In genomic region chr9:88767504-88767790, GRCh38 we compare ENCODE assay signal across 21 cellular contexts.
DNase-seq lines count a peak whose midpoint lies in the region; ATAC-seq, FAIRE-seq and TF ChIP-seq lines count a peak whose summit lies in the region.
"Had no signal": no experiment of that assay in that cellular context is flagged by ENCODE, and none has a peak within 500 bp of the region (broad histone marks: within the 10 kb centered on the region; RNA-seq: fewer than 3 reads in every experiment).

No MANE protein-coding gene starts in this region.

- CTCF ChIA-PET in A549 (lab: Yijun Ruan, JAX): no interaction called here

- H4K8ac ChIP-seq in mesenchymal stem cell (ENCODE audit: low read length): no peak overlapping the region

- no peaks in the 10 kb centered on the region for H3K79me2 ChIP-seq in Karpas-422 (ENCODE audit: low read length)

- peak overlapping the region; percentile 52 for H3K4me2 ChIP-seq in A549
- no peak overlapping the region for H3K4me2 ChIP-seq in Karpas-422 (ENCODE audit: low read depth, low read length, poor library complexity, severe bottlenecking)
- H3K4me2 ChIP-seq in mesenchymal stem cell (ENCODE audit: low read length, poor library complexity, severe bottlenecking): no peak overlapping the region
- H3K4me2 ChIP-seq: GM23338 had no signal

- FAIRE-seq in A549 (lab: Jason Lieb, UNC): no peak
- FAIRE-seq: A204.1, G401.6, GM12892, GM19239 had no signal

- H3K27me3 ChIP-seq in Karpas-422 (ENCODE audit: low read length) (no peaks in the 10 kb centered on the region), brain microvascular endothelial cell (replicated peaks) (no peaks in the 10 kb centered on the region), mesenchymal stem cell (ENCODE audit: control insufficient read depth in 1 of 2, insufficient read depth in 1 of 2, low read length in 2 of 2) (no peaks in the 10 kb centered on the region)

- H2BK5ac ChIP-seq in mesenchymal stem cell (ENCODE audit: low read depth, low read length, poor library complexity, severe bottlenecking): no peak overlapping the region

- H3K4ac ChIP-seq in mesenchymal stem cell (ENCODE audit: low read depth in 1 of 2, low read length in 2 of 2): no peak overlapping the region

- no peak overlapping the region for H3K23ac ChIP-seq in mesenchymal stem cell (ENCODE audit: low read length in 2 of 2)

- no peak overlapping the region for H4K91ac ChIP-seq in mesenchymal stem cell (ENCODE audit: low read length)

- no peak overlapping the region for H3K14ac ChIP-seq in mesenchymal stem cell (ENCODE audit: low read length in 2 of 2)

- no peaks in the 10 kb centered on the region for H3K79me1 ChIP-seq in mesenchymal stem cell (replicated peaks; ENCODE audit: low read length, poor library complexity, severe bottlenecking)

- H3K18ac ChIP-seq in mesenchymal stem cell (ENCODE audit: low read depth in 1 of 2, low read length in 2 of 2): no peak overlapping the region

- H3K4me1 ChIP-seq in A549: peaks cover 31% of the 10 kb centered on the region
- no peaks in the 10 kb centered on the region for H3K4me1 ChIP-seq in Karpas-422 (ENCODE audit: low read length)
- H3K4me1 ChIP-seq in mesenchymal stem cell (ENCODE audit: control insufficient read depth, insufficient read depth, low read depth, low read length): no peaks in the 10 kb centered on the region
- H3K4me1 ChIP-seq: SJCRH30 had no signal

- H3K27ac ChIP-seq in A549 (peak overlapping the region; percentile 56 to 64; a peak in 5 of 6 replicates), Karpas-422 (ENCODE audit: low read length) (no peak overlapping the region), brain microvascular endothelial cell (peak overlapping the region; percentile 97), mesenchymal stem cell (ENCODE audit: low read length, poor library complexity, severe bottlenecking) (no peak overlapping the region)
- H3K27ac ChIP-seq: HL-60, SJCRH30 had no signal

- TF ChIP-seq RAD21 in A549 (conservative IDR thresholded peaks at IDR 0.05 in 1 of 2, IDR thresholded peaks at IDR 0.05 in 1 of 2): no peak

- H2BK120ac ChIP-seq in mesenchymal stem cell (ENCODE audit: low read depth, low read length): no peak overlapping the region

- H3K9ac ChIP-seq in Karpas-422 (ENCODE audit: low read length): no peak overlapping the region
- peak overlapping the region; percentile 48 for H3K9ac ChIP-seq in mesenchymal stem cell (ENCODE audit: low read length)

- no peak overlapping the region for H3K4me3 ChIP-seq in A549
- no peak overlapping the region for H3K4me3 ChIP-seq in Karpas-422 (ENCODE audit: low read length)
- no peak overlapping the region for H3K4me3 ChIP-seq in brain microvascular endothelial cell (ENCODE audit: low read depth, low read length)
- no peak overlapping the region for H3K4me3 ChIP-seq in mesenchymal stem cell (ENCODE audit: insufficient read depth in 1 of 2, low read depth in 1 of 2, low read length in 2 of 2)
- H3K4me3 ChIP-seq: GM23338, SJCRH30 had no signal

- TF ChIP-seq CTCF in A549 (IDR thresholded peaks at IDR 0.05) (no peak), brain microvascular endothelial cell (IDR thresholded peaks at IDR 0.05; ENCODE audit: low read depth, low read length, missing control alignments) (no peak)

- TF ChIP-seq EP300 in A549 (IDR thresholded peaks at IDR 0.05): no peak

- in situ Hi-C loops in brain microvascular endothelial cell (cut with HindIII; ENCODE audit: low pct_ligation_motif_present, low sequenced_read_pairs): no loop called here

- no peaks in the 10 kb centered on the region for H4K20me1 ChIP-seq in Karpas-422 (ENCODE audit: insufficient read depth, low read depth, low read length)

- no peak overlapping the region for H2BK12ac ChIP-seq in mesenchymal stem cell (ENCODE audit: low read length in 2 of 2)

- H3K9me3 ChIP-seq in A549 (peaks cover 12% of the 10 kb centered on the region; the same call in 1 of the 3 replicates), Karpas-422 (ENCODE audit: low read length) (no peaks in the 10 kb centered on the region), mesenchymal stem cell (ENCODE audit: control insufficient read depth, low read length) (no peaks in the 10 kb centered on the region)
- H3K9me3 ChIP-seq: SJCRH30 had no signal

- ATAC-seq in A549: peak in 1 of 2 experiments; percentile 31; a peak in 1 of 6 replicates
- no peak for ATAC-seq in HG03378 (IDR thresholded peaks at IDR 0.05; ENCODE audit: unreplicated experiment)
- ATAC-seq: GM23338 had no signal

- H2BK15ac ChIP-seq in mesenchymal stem cell (ENCODE audit: low read depth, poor library complexity, severe bottlenecking): no peak overlapping the region

- H2AFZ ChIP-seq in Karpas-422 (ENCODE audit: low read length): no peak overlapping the region
- no peak overlapping the region for H2AFZ ChIP-seq in mesenchymal stem cell (ENCODE audit: low read depth, low read length)
- H2AFZ ChIP-seq: GM23338 had no signal

- TF ChIP-seq POLR2A in A549 (IDR thresholded peaks at IDR 0.05; ENCODE audit: low read length): no peak

- no peaks in the 10 kb centered on the region for H3K9me2 ChIP-seq in Karpas-422 (replicated peaks; ENCODE audit: insufficient read depth, low read length)

- H3K36me3 ChIP-seq in Karpas-422 (ENCODE audit: insufficient read depth, low read length) (no peaks in the 10 kb centered on the region), brain microvascular endothelial cell (replicated peaks) (no peaks in the 10 kb centered on the region), mesenchymal stem cell (ENCODE audit: control insufficient read depth in 1 of 2, insufficient read depth in 2 of 2, low read depth in 1 of 2, low read length in 2 of 2) (no peaks in the 10 kb centered on the region)
- H3K36me3 ChIP-seq: SJCRH30 had no signal

- no peak overlapping the region for H2AK5ac ChIP-seq in mesenchymal stem cell (ENCODE audit: low read length, severe bottlenecking)

- POLR2A ChIA-PET in A549 (lab: Yijun Ruan, JAX): no interaction called here

- DNase-seq in A549 (ENCODE audit: low read depth in 1 of 2, low spot score in 1 of 2) (no peak), Karpas-422 (peak; percentile 36), brain microvascular endothelial cell (no peak), mesenchymal stem cell (no peak), NCI-H2029 treated with DMSO at 0.1 percent for 48 hours (lab: John Stamatoyannopoulos, UW) (no peak), COR-L47 (lab: John Stamatoyannopoulos, UW) (no peak)
- DNase-seq in central memory CD4-positive, alpha-beta T cell: no peak
- DNase-seq: Calu3, KG1, MM.1S, NCI-H2029, NCI-H510A treated with DMSO at 0.1 percent for 48 hours, RPMI8226, SJCRH30 had no signal

TF ChIP-seq in A549, 52 proteins besides CTCF, POLR2A, EP300 and RAD21:
- TF ChIP-seq SMC3 (IDR thresholded peaks at IDR 0.05) (no peak), RCOR1 (IDR thresholded peaks at IDR 0.05; ENCODE audit: low read depth, low read length) (no peak)

Comparison
In these comparisons a context has a peak if more than half of its experiments do, and no peak if none do; other contexts are left out.
1. H3K27ac ChIP-seq: peak in A549 (2 of 2) and brain microvascular endothelial cell (single experiment); none in Karpas-422 (single experiment) and mesenchymal stem cell (single experiment).